ENCODE assay signal across 9 cellular contexts in the genomic region with DNA sequence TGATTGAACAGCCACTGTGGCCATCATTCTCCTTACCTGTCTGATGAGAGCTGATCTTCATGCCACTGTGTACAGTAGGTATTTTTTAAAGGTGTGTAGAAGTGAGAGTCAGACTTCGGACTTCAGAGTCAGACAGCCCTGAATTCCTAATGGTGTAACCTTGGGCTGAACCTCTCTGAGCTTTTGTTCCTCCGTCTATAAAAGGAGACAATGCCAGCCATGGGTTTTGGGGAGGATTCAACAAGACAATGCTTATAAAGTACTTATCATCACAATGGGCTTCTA. TPM values are rescaled to one million over a fixed set of nuclear protein-coding genes. Genes with fewer than 3 reads are reported as not detected.
DNase-seq lines count a peak whose midpoint lies in the region; ATAC-seq and TF ChIP-seq lines count a peak whose summit lies in the region.
"Had no signal": no experiment of that assay in that cellular context is flagged by ENCODE, and none has a peak within 500 bp of the region (broad histone marks: within the 10 kb centered on the region; RNA-seq: fewer than 3 reads in every experiment).

No MANE protein-coding gene starts in this region.

- no peak overlapping the region for H2AFZ ChIP-seq in hepatocyte

- H3K27me3 ChIP-seq in hepatocyte: no peaks in the 10 kb centered on the region

- TF ChIP-seq CTCF in CD14-positive monocyte (IDR thresholded peaks at IDR 0.05) (no peak), hepatocyte (IDR thresholded peaks at IDR 0.05; ENCODE audit: poor library complexity) (no peak), progenitor cell of endocrine pancreas (IDR thresholded peaks at IDR 0.05; ENCODE audit: unreplicated experiment) (no peak)
- no peak for TF ChIP-seq CTCF in activated CD8-positive, alpha-beta T cell treated with anti-CD3 and anti-CD28 coated beads for 36 hours (IDR thresholded peaks at IDR 0.05)

- no peak for DNase-seq in CD14-positive monocyte (ENCODE audit: low spot score)
- no peak for DNase-seq in activated CD8-positive, alpha-beta T cell treated with anti-CD3 and anti-CD28 coated beads for 36 hours
- no peak for DNase-seq in hepatocyte (ENCODE audit: low spot score)
- no peak for DNase-seq in progenitor cell of endocrine pancreas (ENCODE audit: low spot score, unreplicated experiment)
- DNase-seq in NCI-H2171 (lab: John Stamatoyannopoulos, UW): no peak
- no peak for DNase-seq in activated naive CD4-positive, alpha-beta T cell treated with anti-CD3 and anti-CD28 coated beads for 36 hours
- no peak for DNase-seq in NCI-H2171 treated with DMSO at 0.1 percent for 48 hours (lab: John Stamatoyannopoulos, UW)
- DNase-seq in DMS53 treated with DMSO at 0.1 percent for 48 hours (lab: John Stamatoyannopoulos, UW; ENCODE audit: unreplicated experiment): no peak
- DNase-seq: activated CD8-positive, alpha-beta memory T cell treated with anti-CD3 and anti-CD28 coated beads, Interleukin-2, amount 50 U/mL, for 48 hours had no signal

- H3K27ac ChIP-seq in hepatocyte: peak overlapping the region; percentile 95

- H3K4me1 ChIP-seq in hepatocyte (ENCODE audit: insufficient read depth): peaks cover 75% of the 10 kb centered on the region

- H3K4me2 ChIP-seq in hepatocyte: peak overlapping the region; percentile 66

- H4K20me1 ChIP-seq in hepatocyte (ENCODE audit: insufficient read depth, poor library complexity, severe bottlenecking): no peaks in the 10 kb centered on the region

- peaks cover 0 to 2% (median 2%) of the 10 kb centered on the region in 3 donors for H3K27me3 Mint-ChIP-seq in CD14-positive monocyte (ENCODE audit: low read depth in 3 of 3)
- no peaks in the 10 kb centered on the region for H3K27me3 Mint-ChIP-seq in activated CD8-positive, alpha-beta T cell treated with anti-CD3 and anti-CD28 coated beads for 36 hours
- peaks cover 4% of the 10 kb centered on the region for H3K27me3 Mint-ChIP-seq in progenitor cell of endocrine pancreas
- H3K27me3 Mint-ChIP-seq in activated naive CD4-positive, alpha-beta T cell treated with anti-CD3 and anti-CD28 coated beads for 36 hours (ENCODE audit: low read depth): no peaks in the 10 kb centered on the region

- no peaks in the 10 kb centered on the region for H3K9me2 ChIP-seq in hepatocyte (replicated peaks; ENCODE audit: insufficient read depth)

- peaks cover 81% of the 10 kb centered on the region for H3K4me1 Mint-ChIP-seq in CD14-positive monocyte
- H3K4me1 Mint-ChIP-seq in activated CD8-positive, alpha-beta T cell treated with anti-CD3 and anti-CD28 coated beads for 36 hours (ENCODE audit: low read depth): peaks cover 31% of the 10 kb centered on the region
- H3K4me1 Mint-ChIP-seq in progenitor cell of endocrine pancreas (ENCODE audit: low read depth): peaks cover 33% of the 10 kb centered on the region
- peaks cover 12% of the 10 kb centered on the region for H3K4me1 Mint-ChIP-seq in activated naive CD4-positive, alpha-beta T cell treated with anti-CD3 and anti-CD28 coated beads for 36 hours (ENCODE audit: low read depth)

- no peak for ATAC-seq in activated CD8-positive, alpha-beta T cell treated with anti-CD3 and anti-CD28 coated beads for 36 hours

- 24% methylated on average over 2 of the region's 2 CpGs for WGBS in hepatocyte (ENCODE audit: low lambda C conversion rate, missing lambda C conversion rate)

- CTCF ChIA-PET in activated CD8-positive, alpha-beta T cell treated with anti-CD3 and anti-CD28 coated beads for 36 hours (lab: Charles Lee): interaction anchor here (1.3 to 2.9 kb wide), 4 partner anchors 8 to 75 kb away, joined by 4 to 11 read pairs (median 5); no protein-coding TSS in a partner anchor
- CTCF ChIA-PET in activated naive CD4-positive, alpha-beta T cell treated with anti-CD3 and anti-CD28 coated beads for 36 hours (lab: Charles Lee): interaction anchor here (2.1 to 4.3 kb wide), 2 partner anchors 8 to 34 kb away, joined by 12 to 23 read pairs; no protein-coding TSS in a partner anchor

- H3K36me3 Mint-ChIP-seq in CD14-positive monocyte: peaks cover 23 to 33% of the 10 kb centered on the region in 2 donors
- no peaks in the 10 kb centered on the region for H3K36me3 Mint-ChIP-seq in activated CD8-positive, alpha-beta T cell treated with anti-CD3 and anti-CD28 coated beads for 36 hours (ENCODE audit: low read depth)
- H3K36me3 Mint-ChIP-seq in progenitor cell of endocrine pancreas (ENCODE audit: insufficient read depth): peaks cover 2% of the 10 kb centered on the region
- no peaks in the 10 kb centered on the region for H3K36me3 Mint-ChIP-seq in activated naive CD4-positive, alpha-beta T cell treated with anti-CD3 and anti-CD28 coated beads for 36 hours (ENCODE audit: low read depth)

- peaks cover 0 to 2% (median 0%) of the 10 kb centered on the region in 7 donors for H3K9me3 Mint-ChIP-seq in CD14-positive monocyte
- no peaks in the 10 kb centered on the region for H3K9me3 Mint-ChIP-seq in activated CD8-positive, alpha-beta T cell treated with anti-CD3 and anti-CD28 coated beads for 36 hours
- H3K9me3 Mint-ChIP-seq in progenitor cell of endocrine pancreas (ENCODE audit: low read depth): no peaks in the 10 kb centered on the region
- H3K9me3 Mint-ChIP-seq in activated naive CD4-positive, alpha-beta T cell treated with anti-CD3 and anti-CD28 coated beads for 36 hours: no peaks in the 10 kb centered on the region

- H3K79me2 ChIP-seq in hepatocyte: peaks cover 7% of the 10 kb centered on the region

- H3K4me3 ChIP-seq in hepatocyte: no peak overlapping the region

- intact Hi-C loops in CD14-positive monocyte (cut with micrococcal nuclease): loop anchor here in 1 of 2 donors (5.0 kb wide), 1 partner anchor 79 kb away; no protein-coding TSS in a partner anchor
- intact Hi-C loops in activated CD8-positive, alpha-beta T cell treated with anti-CD3 and anti-CD28 coated beads for 36 hours (cut with micrococcal nuclease): no loop called here
- intact Hi-C loops in activated naive CD4-positive, alpha-beta T cell treated with anti-CD3 and anti-CD28 coated beads for 36 hours (cut with micrococcal nuclease): no loop called here

- H3K36me3 ChIP-seq in hepatocyte (replicated peaks; ENCODE audit: insufficient read depth, low read depth): no peaks in the 10 kb centered on the region

- no peaks in the 10 kb centered on the region for H3K9me3 ChIP-seq in hepatocyte (ENCODE audit: low read depth)

- POLR2A ChIA-PET in activated CD8-positive, alpha-beta T cell treated with anti-CD3 and anti-CD28 coated beads for 36 hours (lab: Charles Lee): no interaction called here

- H3K27ac Mint-ChIP-seq in CD14-positive monocyte (peak overlapping the region; percentile 74 to 91 (median 88)), progenitor cell of endocrine pancreas (peak overlapping the region; percentile 80)
- H3K27ac Mint-ChIP-seq in activated CD8-positive, alpha-beta T cell treated with anti-CD3 and anti-CD28 coated beads for 36 hours: peak overlapping the region; percentile 47
- no peak overlapping the region for H3K27ac Mint-ChIP-seq in activated naive CD4-positive, alpha-beta T cell treated with anti-CD3 and anti-CD28 coated beads for 36 hours

- H3K4me3 Mint-ChIP-seq in CD14-positive monocyte: peak overlapping the region; percentile 52 to 87
- H3K4me3 Mint-ChIP-seq in activated CD8-positive, alpha-beta T cell treated with anti-CD3 and anti-CD28 coated beads for 36 hours: no peak overlapping the region
- no peak overlapping the region for H3K4me3 Mint-ChIP-seq in progenitor cell of endocrine pancreas (ENCODE audit: low read depth)
- H3K4me3 Mint-ChIP-seq in activated naive CD4-positive, alpha-beta T cell treated with anti-CD3 and anti-CD28 coated beads for 36 hours: no peak overlapping the region

RNA-seq across cellular contexts. Expression of gene GSN, which starts 18.7 kb away (rescaled TPM):
- polyA plus RNA-seq in CD14-positive monocyte (100 to 1,000 TPM in 1 of 2 donors, 10 to 100 TPM in 1; 95.8 to 187 TPM), hepatocyte (321 and 404 TPM in 2 replicates)
- total RNA-seq in activated CD8-positive, alpha-beta T cell treated with anti-CD3 and anti-CD28 coated beads for 36 hours: 1 to 10 TPM; 1.9 to 2.2 TPM
- total RNA-seq in hepatocyte (369 and 396 TPM in 2 replicates), progenitor cell of endocrine pancreas (35.0 and 41.4 TPM in 2 replicates)
- total RNA-seq in activated naive CD4-positive, alpha-beta T cell treated with anti-CD3 and anti-CD28 coated beads for 36 hours: 1 to 10 TPM; 1.1 to 1.2 TPM

Comparison
In these comparisons a context has a peak if more than half of its experiments do, and no peak if none do; other contexts are left out.
1. H3K4me3 Mint-ChIP-seq: peak in CD14-positive monocyte (2 of 2); none in activated CD8-positive, alpha-beta T cell treated with anti-CD3 and anti-CD28 coated beads for 36 hours (single experiment), progenitor cell of endocrine pancreas (single experiment) and activated naive CD4-positive, alpha-beta T cell treated with anti-CD3 and anti-CD28 coated beads for 36 hours (single experiment).
2. RNA of gene GSN, which starts 18.7 kb away (total RNA-seq): 369 to 396 TPM in hepatocyte and 35.0 to 41.4 TPM in progenitor cell of endocrine pancreas; 1.9 to 2.2 TPM in activated CD8-positive, alpha-beta T cell treated with anti-CD3 and anti-CD28 coated beads for 36 hours and 1.1 to 1.2 TPM in activated naive CD4-positive, alpha-beta T cell treated with anti-CD3 and anti-CD28 coated beads for 36 hours; every median in the first group is over 10 times any median in the second.